Comparison of ENCODE assay signal across 8 cellular contexts in genomic region chr15:40160689-40161688, GRCh38. TPM values are rescaled to one million over a fixed set of nuclear protein-coding genes. Genes with fewer than 3 reads are reported as not detected.
DNase-seq lines count a peak whose midpoint lies in the region; ATAC-seq and TF ChIP-seq lines count a peak whose summit lies in the region.

BUB1B (plus strand) TSS chr15:40161069; CDS start chr15:40161221, 152 bp downstream.

- H3K4me1 ChIP-seq in ES-I3 (ENCODE audit: insufficient read depth, low read length) (peaks cover 7% of the 10 kb centered on the region; the same call in 1 of the 2 replicates), RWPE2 (ENCODE audit: insufficient read depth, poor library complexity, severe bottlenecking) (peaks cover 26% of the 10 kb centered on the region)

- H2AFZ ChIP-seq in neural cell (ENCODE audit: low read depth, low read length): peak within 1 kb of the TSS; percentile 47

- H3K9me3 ChIP-seq in ES-I3 (ENCODE audit: control insufficient read depth, insufficient read depth, low read length) (no peaks in the 10 kb centered on the region), RWPE2 (ENCODE audit: severe bottlenecking) (no peaks in the 10 kb centered on the region), neural cell (ENCODE audit: low read length) (no peaks in the 10 kb centered on the region)

- DNase-seq in H7 (peak; percentile 93), M059J (ENCODE audit: low read depth) (peak; percentile 95), RWPE2 (ENCODE audit: low spot score) (peak; percentile 98), fibroblast of villous mesenchyme (ENCODE audit: low read depth) (peak; percentile 93)
- DNase-seq in stimulated activated naive CD8-positive, alpha-beta T cell treated with anti-CD3 and anti-CD28 coated beads, Interleukin-15, amount 100 ng/mL, for 72 hours: peak; percentile 89 to 94

- no peaks in the 10 kb centered on the region for H3K27me3 Mint-ChIP-seq in activated T-helper 17 cell treated with anti-CD3 and anti-CD28 coated beads, Interleukin-2, amount 50 U/mL, for 72 hours
- no peaks in the 10 kb centered on the region for H3K27me3 Mint-ChIP-seq in stimulated activated naive CD8-positive, alpha-beta T cell treated with anti-CD3 and anti-CD28 coated beads, Interleukin-15, amount 100 ng/mL, for 72 hours

- peaks cover 4% of the 10 kb centered on the region for H3K4me1 Mint-ChIP-seq in activated T-helper 17 cell treated with anti-CD3 and anti-CD28 coated beads, Interleukin-2, amount 50 U/mL, for 72 hours
- peaks cover 10% of the 10 kb centered on the region for H3K4me1 Mint-ChIP-seq in stimulated activated naive CD8-positive, alpha-beta T cell treated with anti-CD3 and anti-CD28 coated beads, Interleukin-15, amount 100 ng/mL, for 72 hours

- H3K36me3 Mint-ChIP-seq in activated T-helper 17 cell treated with anti-CD3 and anti-CD28 coated beads, Interleukin-2, amount 50 U/mL, for 72 hours (ENCODE audit: low read depth): peaks cover 22% of the 10 kb centered on the region

- peaks cover 31% of the 10 kb centered on the region for H3K79me2 ChIP-seq in neural cell (replicated peaks; ENCODE audit: insufficient read depth, low read length)

- H3K4me3 ChIP-seq in H7 (ENCODE audit: insufficient read depth, low read depth, low read length) (peak within 1 kb of the TSS; percentile 90), RWPE2 (ENCODE audit: severe bottlenecking) (peak within 1 kb of the TSS; percentile 74), fibroblast of villous mesenchyme (ENCODE audit: low read depth, low read length) (peak within 1 kb of the TSS; percentile 92), neural cell (ENCODE audit: low read length) (peak within 1 kb of the TSS; percentile 75)

- H4K20me1 ChIP-seq in neural cell (ENCODE audit: insufficient read depth): no peaks in the 10 kb centered on the region

- no peaks in the 10 kb centered on the region for H3F3A ChIP-seq in neural cell (ENCODE audit: insufficient read depth, low read length, poor library complexity, severe bottlenecking)

- TF ChIP-seq EP300 in neural cell (conservative IDR thresholded peaks at IDR 0.05; ENCODE audit: poor library complexity, severe bottlenecking): peak; percentile 33

- no peak within 1 kb of the TSS for H3K4me3 Mint-ChIP-seq in activated T-helper 17 cell treated with anti-CD3 and anti-CD28 coated beads, Interleukin-2, amount 50 U/mL, for 72 hours
- no peak within 1 kb of the TSS for H3K4me3 Mint-ChIP-seq in stimulated activated naive CD8-positive, alpha-beta T cell treated with anti-CD3 and anti-CD28 coated beads, Interleukin-15, amount 100 ng/mL, for 72 hours

- H3K27ac ChIP-seq in RWPE2 (ENCODE audit: poor library complexity, severe bottlenecking) (peak within 1 kb of the TSS; percentile 42), neural cell (ENCODE audit: low read length) (no peak within 1 kb of the TSS)

- no peak within 1 kb of the TSS for H3K27ac Mint-ChIP-seq in activated T-helper 17 cell treated with anti-CD3 and anti-CD28 coated beads, Interleukin-2, amount 50 U/mL, for 72 hours
- no peak within 1 kb of the TSS for H3K27ac Mint-ChIP-seq in stimulated activated naive CD8-positive, alpha-beta T cell treated with anti-CD3 and anti-CD28 coated beads, Interleukin-15, amount 100 ng/mL, for 72 hours

- H3K27me3 ChIP-seq in H7 (ENCODE audit: control insufficient read depth, insufficient read depth, low read length) (no peaks in the 10 kb centered on the region), RWPE2 (ENCODE audit: insufficient read depth, poor library complexity, severe bottlenecking) (no peaks in the 10 kb centered on the region), neural cell (ENCODE audit: insufficient read depth, low read depth, low read length) (no peaks in the 10 kb centered on the region)

- peak within 1 kb of the TSS; percentile 56 for H3K4me2 ChIP-seq in neural cell (ENCODE audit: low read length)

- peak; percentile 58 for TF ChIP-seq RAD21 in neural cell (conservative IDR thresholded peaks at IDR 0.05)

- ATAC-seq in RWPE2 (ENCODE audit: low read depth): peak; percentile 91
- peak; percentile 98 for ATAC-seq in activated T-helper 17 cell treated with anti-CD3 and anti-CD28 coated beads, Interleukin-2, amount 50 U/mL, for 72 hours (replicated peaks)
- peak; percentile 99 for ATAC-seq in stimulated activated naive CD8-positive, alpha-beta T cell treated with anti-CD3 and anti-CD28 coated beads, Interleukin-15, amount 100 ng/mL, for 72 hours

- H3K9me2 ChIP-seq in neural cell (ENCODE audit: insufficient read depth, low read length): no peaks in the 10 kb centered on the region

- TF ChIP-seq CTCF in RWPE2 (IDR thresholded peaks at IDR 0.05; ENCODE audit: poor library complexity, severe bottlenecking): no peak
- TF ChIP-seq CTCF in fibroblast of villous mesenchyme (IDR thresholded peaks at IDR 0.05; ENCODE audit: insufficient read depth, low read depth, low read length): no peak
- TF ChIP-seq CTCF in neural cell (IDR thresholded peaks at IDR 0.05; ENCODE audit: poor library complexity, severe bottlenecking): peak; percentile 22

- H3K9me3 Mint-ChIP-seq in activated T-helper 17 cell treated with anti-CD3 and anti-CD28 coated beads, Interleukin-2, amount 50 U/mL, for 72 hours: no peaks in the 10 kb centered on the region
- H3K9me3 Mint-ChIP-seq in stimulated activated naive CD8-positive, alpha-beta T cell treated with anti-CD3 and anti-CD28 coated beads, Interleukin-15, amount 100 ng/mL, for 72 hours: no peaks in the 10 kb centered on the region

- peaks cover 3% of the 10 kb centered on the region; the same call in 1 of the 2 replicates for H3K36me3 ChIP-seq in ES-I3 (ENCODE audit: insufficient read depth, low read length)
- H3K36me3 ChIP-seq in H7 (replicated peaks; ENCODE audit: control insufficient read depth, insufficient read depth, low read length): peaks cover 5% of the 10 kb centered on the region
- peaks cover 42% of the 10 kb centered on the region for H3K36me3 ChIP-seq in RWPE2 (ENCODE audit: low read depth)
- H3K36me3 ChIP-seq in neural cell (ENCODE audit: insufficient read depth, low read length): no peaks in the 10 kb centered on the region

- H3K9ac ChIP-seq in ES-I3 (ENCODE audit: low read depth, low read length) (peak within 1 kb of the TSS; percentile 81), neural cell (ENCODE audit: low read length) (peak within 1 kb of the TSS; percentile 42)

TF ChIP-seq in neural cell, 6 proteins besides CTCF, POLR2A, EP300 and RAD21:
- peak; percentile 66 for TF ChIP-seq SMC3 (conservative IDR thresholded peaks at IDR 0.05; ENCODE audit: poor library complexity)
- TF ChIP-seq MXI1 (conservative IDR thresholded peaks at IDR 0.05; ENCODE audit: poor library complexity, severe bottlenecking): peak; percentile 99
- TF ChIP-seq REST (IDR thresholded peaks at IDR 0.05; ENCODE audit: borderline replicate concordance): no peak
- peak; percentile 70 for TF ChIP-seq POLR2AphosphoS5 (IDR thresholded peaks at IDR 0.05)
TF ChIP-seq in neural cell: peak in this region for 3.

RNA-seq across cellular contexts. Expression of gene BUB1B, which starts in this region (rescaled TPM):
- 87.4 and 126 TPM in 2 replicates for total RNA-seq in H7 (2014; rRNA removed; shearing (Covaris generic))
- total RNA-seq in M059J (2014; rRNA removed; shearing (Covaris generic)): 47.1 and 54.0 TPM in 2 replicates
- 10 to 100 TPM; 85.7 to 99.5 TPM for total RNA-seq in activated T-helper 17 cell treated with anti-CD3 and anti-CD28 coated beads, Interleukin-2, amount 50 U/mL, for 72 hours
- 13.9 and 19.9 TPM in 2 replicates for total RNA-seq in fibroblast of villous mesenchyme
- 39.3 and 50.0 TPM in 2 replicates for polyA plus RNA-seq in neural cell
- polyA minus RNA-seq in neural cell: 19.0 and 19.2 TPM in 2 replicates
